ENCODE assay signal across 9 cellular contexts in the genomic region with DNA sequence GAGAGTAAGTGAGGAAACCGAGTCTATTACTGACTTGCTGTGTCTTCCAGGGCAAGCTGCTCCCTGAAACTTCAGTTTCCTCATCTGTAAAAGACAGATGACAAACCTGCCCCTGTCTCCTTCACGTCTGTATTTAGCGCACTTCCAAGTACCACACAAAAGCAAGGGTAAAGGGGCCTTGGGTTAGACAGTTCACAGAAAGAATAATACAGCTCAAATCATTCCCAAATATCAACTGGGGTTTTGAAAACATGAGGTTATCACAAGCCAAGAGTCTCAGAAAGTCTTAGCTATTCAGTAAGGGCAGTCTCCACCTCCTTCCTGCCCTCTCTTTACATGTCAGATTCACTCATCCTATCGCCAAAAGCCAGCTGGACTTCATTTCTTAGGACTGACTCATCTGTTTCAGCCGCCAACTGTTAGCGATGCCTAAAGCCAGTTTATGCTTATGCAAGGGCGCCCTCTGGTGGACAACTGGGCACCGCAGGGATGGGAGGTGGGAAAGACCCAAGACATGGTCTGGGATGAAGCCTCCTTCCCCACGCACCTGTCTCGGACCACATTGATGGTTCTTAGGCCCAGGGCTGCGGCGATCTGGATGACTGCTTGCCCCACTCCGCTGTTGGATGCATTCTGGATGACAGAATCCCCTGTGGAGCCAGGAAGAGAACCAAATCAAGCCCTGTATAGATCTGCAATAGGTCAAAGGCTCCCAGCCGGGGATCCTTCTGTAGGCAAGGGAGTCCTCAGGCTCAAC. TPM values are rescaled to one million over a fixed set of nuclear protein-coding genes. Genes with fewer than 3 reads are reported as not detected.
A peak's percentile ranks its signal among the peaks of the same experiment; 100 is the strongest.
DNase-seq lines count a peak whose midpoint lies in the region; ATAC-seq and TF ChIP-seq lines count a peak whose summit lies in the region.
"Had no signal": no experiment of that assay in that cellular context is flagged by ENCODE, and none has a peak within 500 bp of the region (broad histone marks: within the 10 kb centered on the region; RNA-seq: fewer than 3 reads in every experiment).

No MANE protein-coding gene starts in this region.

- H3K4me1 ChIP-seq in BLaER1 (peaks cover 8% of the 10 kb centered on the region; the same call in 1 of the 2 replicates), RWPE2 (ENCODE audit: insufficient read depth, poor library complexity, severe bottlenecking) (peaks cover 6% of the 10 kb centered on the region)

- no peaks in the 10 kb centered on the region for H3K9me3 Mint-ChIP-seq in activated T-helper 2 cell treated with anti-CD3 and anti-CD28 coated beads, Interferon-gamma antibody, Interleukin-2, Interleukin-4, amounts not matched to agents 10 μg/mL and 5 μg/mL and 100 μg/mL, durations not matched to agents 14 hours and 24 hours and 36 hours
- H3K9me3 Mint-ChIP-seq in neural crest cell, result no peaks in the 10 kb centered on the region
- H3K9me3 Mint-ChIP-seq: IgD-negative memory B cell had no signal

- peaks cover 19% of the 10 kb centered on the region for H3K36me3 Mint-ChIP-seq in activated T-helper 2 cell treated with anti-CD3 and anti-CD28 coated beads, Interferon-gamma antibody, Interleukin-2, Interleukin-4, amounts not matched to agents 10 μg/mL and 5 μg/mL and 100 μg/mL, durations not matched to agents 14 hours and 24 hours and 36 hours (ENCODE audit: low read depth)
- H3K36me3 Mint-ChIP-seq in neural crest cell (ENCODE audit: low read depth), result no peaks in the 10 kb centered on the region

- H3K36me3 ChIP-seq in BLaER1, result peaks cover 96% of the 10 kb centered on the region
- H3K36me3 ChIP-seq in MG63, result peaks cover 35% of the 10 kb centered on the region
- H3K36me3 ChIP-seq in RWPE2 (ENCODE audit: low read depth), result peaks cover 44% of the 10 kb centered on the region

- DNase-seq in MG63, result peak; percentile 88
- peak; percentile 92 for DNase-seq in RWPE2 (ENCODE audit: low spot score)
- peak; percentile 78 for DNase-seq in activated T-helper 2 cell treated with anti-CD3 and anti-CD28 coated beads, Interferon-gamma antibody, Interleukin-2, Interleukin-4, amounts not matched to agents 10 μg/mL and 5 μg/mL and 100 μg/mL, durations not matched to agents 14 hours and 24 hours and 36 hours (ENCODE audit: low spot score)
- DNase-seq in fibroblast of the conjunctiva (ENCODE audit: low read depth), result peak; percentile 97
- DNase-seq in neural crest cell (ENCODE audit: low read depth, low spot score), result peak; percentile 99
- DNase-seq in stimulated activated naive CD8-positive, alpha-beta T cell treated with anti-CD3 and anti-CD28 coated beads, Interleukin-15, Interleukin-2, amounts not matched to agents 100 U/mL and 50 U/mL, for 24 hours, result peak; percentile 96

- no peak overlapping the region; the same call in 1 of the 2 replicates for H3K4me2 ChIP-seq in BLaER1

- H3K9me3 ChIP-seq in BLaER1 (no peaks in the 10 kb centered on the region), MG63 (no peaks in the 10 kb centered on the region), RWPE2 (ENCODE audit: severe bottlenecking) (no peaks in the 10 kb centered on the region)

- no peaks in the 10 kb centered on the region for H3K27me3 Mint-ChIP-seq in activated T-helper 2 cell treated with anti-CD3 and anti-CD28 coated beads, Interferon-gamma antibody, Interleukin-2, Interleukin-4, amounts not matched to agents 10 μg/mL and 5 μg/mL and 100 μg/mL, durations not matched to agents 14 hours and 24 hours and 36 hours (ENCODE audit: low read depth)
- no peaks in the 10 kb centered on the region for H3K27me3 Mint-ChIP-seq in neural crest cell (ENCODE audit: low read depth)
- H3K27me3 Mint-ChIP-seq: IgD-negative memory B cell had no signal

- H3K9ac ChIP-seq in BLaER1, result peak overlapping the region; percentile 38; the same call in 1 of the 2 replicates

- intact Hi-C loops in activated T-helper 2 cell treated with anti-CD3 and anti-CD28 coated beads, Interferon-gamma antibody, Interleukin-2, Interleukin-4, amounts not matched to agents 10 μg/mL and 5 μg/mL and 100 μg/mL, durations not matched to agents 14 hours and 24 hours and 36 hours (cut with micrococcal nuclease), result loop anchor here (1.0 to 5.0 kb wide), 4 partner anchors 20 to 320 kb away; a partner anchor contains a TSS

- H3K4me3 Mint-ChIP-seq in activated T-helper 2 cell treated with anti-CD3 and anti-CD28 coated beads, Interferon-gamma antibody, Interleukin-2, Interleukin-4, amounts not matched to agents 10 μg/mL and 5 μg/mL and 100 μg/mL, durations not matched to agents 14 hours and 24 hours and 36 hours (ENCODE audit: low read depth), result no peak overlapping the region
- no peak overlapping the region for H3K4me3 Mint-ChIP-seq in neural crest cell
- H3K4me3 Mint-ChIP-seq: IgD-negative memory B cell had no signal

- ATAC-seq in GM21423 (IDR thresholded peaks at IDR 0.05; ENCODE audit: unreplicated experiment) (peak; percentile 70), RWPE2 (ENCODE audit: low read depth) (peak; percentile 100)
- ATAC-seq in stimulated activated naive CD8-positive, alpha-beta T cell treated with anti-CD3 and anti-CD28 coated beads, Interleukin-15, Interleukin-2, amounts not matched to agents 100 U/mL and 50 U/mL, for 24 hours, result peak; percentile 95

- peaks cover 20% of the 10 kb centered on the region; the same call in 1 of the 2 replicates for H4K20me1 ChIP-seq in BLaER1

- H3K27me3 ChIP-seq in BLaER1 (no peaks in the 10 kb centered on the region), MG63 (no peaks in the 10 kb centered on the region), RWPE2 (ENCODE audit: insufficient read depth, poor library complexity, severe bottlenecking) (no peaks in the 10 kb centered on the region)

- TF ChIP-seq CTCF in RWPE2 (IDR thresholded peaks at IDR 0.05; ENCODE audit: poor library complexity, severe bottlenecking), result peak; percentile 93
- peak; percentile 98 for TF ChIP-seq CTCF in neural crest cell (conservative IDR thresholded peaks at IDR 0.05)

- H3K27ac ChIP-seq in BLaER1, result no peak overlapping the region
- peak overlapping the region; percentile 63 for H3K27ac ChIP-seq in RWPE2 (ENCODE audit: poor library complexity, severe bottlenecking)

- peak overlapping the region; percentile 70 for H3K27ac Mint-ChIP-seq in activated T-helper 2 cell treated with anti-CD3 and anti-CD28 coated beads, Interferon-gamma antibody, Interleukin-2, Interleukin-4, amounts not matched to agents 10 μg/mL and 5 μg/mL and 100 μg/mL, durations not matched to agents 14 hours and 24 hours and 36 hours
- no peak overlapping the region for H3K27ac Mint-ChIP-seq in neural crest cell (ENCODE audit: unreplicated experiment)
- H3K27ac Mint-ChIP-seq: IgD-negative memory B cell had no signal

- peaks cover 16% of the 10 kb centered on the region for H3K4me1 Mint-ChIP-seq in activated T-helper 2 cell treated with anti-CD3 and anti-CD28 coated beads, Interferon-gamma antibody, Interleukin-2, Interleukin-4, amounts not matched to agents 10 μg/mL and 5 μg/mL and 100 μg/mL, durations not matched to agents 14 hours and 24 hours and 36 hours (ENCODE audit: low read depth)
- H3K4me1 Mint-ChIP-seq in neural crest cell, result peaks cover 6% of the 10 kb centered on the region
- H3K4me1 Mint-ChIP-seq: IgD-negative memory B cell had no signal

- H3K4me3 ChIP-seq in BLaER1 (no peak overlapping the region), MG63 (no peak overlapping the region), RWPE2 (ENCODE audit: severe bottlenecking) (no peak overlapping the region)

RNA-seq across cellular contexts. Expression of a gene that starts 21.1 kb away (rescaled TPM):
- total RNA-seq in MG63 (2014; rRNA removed; shearing (Covaris generic); ENCODE audit: low replicate concordance), result 29.8 and 58.1 TPM in 2 replicates
- 145 TPM in 2 replicates for total RNA-seq in activated T-helper 2 cell treated with anti-CD3 and anti-CD28 coated beads, Interferon-gamma antibody, Interleukin-2, Interleukin-4, amounts not matched to agents 10 μg/mL and 5 μg/mL and 100 μg/mL, durations not matched to agents 14 hours and 24 hours and 36 hours
- total RNA-seq in neural crest cell, result 109 and 112 TPM in 2 replicates

RNA-seq across cellular contexts. Expression of a gene that starts 28.0 kb away (rescaled TPM):
- total RNA-seq in MG63 (2014; rRNA removed; shearing (Covaris generic); ENCODE audit: low replicate concordance), result 12.9 and 26.5 TPM in 2 replicates
- total RNA-seq in activated T-helper 2 cell treated with anti-CD3 and anti-CD28 coated beads, Interferon-gamma antibody, Interleukin-2, Interleukin-4, amounts not matched to agents 10 μg/mL and 5 μg/mL and 100 μg/mL, durations not matched to agents 14 hours and 24 hours and 36 hours, result 33.0 and 34.6 TPM in 2 replicates
- total RNA-seq in neural crest cell, result 24.6 and 28.4 TPM in 2 replicates

RNA-seq across cellular contexts. Expression of a gene that starts 33.6 kb away (rescaled TPM):
- 3.4 and 6.4 TPM in 2 replicates for total RNA-seq in MG63 (2014; rRNA removed; shearing (Covaris generic); ENCODE audit: low replicate concordance)
- total RNA-seq in activated T-helper 2 cell treated with anti-CD3 and anti-CD28 coated beads, Interferon-gamma antibody, Interleukin-2, Interleukin-4, amounts not matched to agents 10 μg/mL and 5 μg/mL and 100 μg/mL, durations not matched to agents 14 hours and 24 hours and 36 hours, result 0.30 and 0.37 TPM in 2 replicates
- 4.8 and 5.1 TPM in 2 replicates for total RNA-seq in neural crest cell
